Comparison of ENCODE assay signal across 8 cellular contexts in the genomic region with DNA sequence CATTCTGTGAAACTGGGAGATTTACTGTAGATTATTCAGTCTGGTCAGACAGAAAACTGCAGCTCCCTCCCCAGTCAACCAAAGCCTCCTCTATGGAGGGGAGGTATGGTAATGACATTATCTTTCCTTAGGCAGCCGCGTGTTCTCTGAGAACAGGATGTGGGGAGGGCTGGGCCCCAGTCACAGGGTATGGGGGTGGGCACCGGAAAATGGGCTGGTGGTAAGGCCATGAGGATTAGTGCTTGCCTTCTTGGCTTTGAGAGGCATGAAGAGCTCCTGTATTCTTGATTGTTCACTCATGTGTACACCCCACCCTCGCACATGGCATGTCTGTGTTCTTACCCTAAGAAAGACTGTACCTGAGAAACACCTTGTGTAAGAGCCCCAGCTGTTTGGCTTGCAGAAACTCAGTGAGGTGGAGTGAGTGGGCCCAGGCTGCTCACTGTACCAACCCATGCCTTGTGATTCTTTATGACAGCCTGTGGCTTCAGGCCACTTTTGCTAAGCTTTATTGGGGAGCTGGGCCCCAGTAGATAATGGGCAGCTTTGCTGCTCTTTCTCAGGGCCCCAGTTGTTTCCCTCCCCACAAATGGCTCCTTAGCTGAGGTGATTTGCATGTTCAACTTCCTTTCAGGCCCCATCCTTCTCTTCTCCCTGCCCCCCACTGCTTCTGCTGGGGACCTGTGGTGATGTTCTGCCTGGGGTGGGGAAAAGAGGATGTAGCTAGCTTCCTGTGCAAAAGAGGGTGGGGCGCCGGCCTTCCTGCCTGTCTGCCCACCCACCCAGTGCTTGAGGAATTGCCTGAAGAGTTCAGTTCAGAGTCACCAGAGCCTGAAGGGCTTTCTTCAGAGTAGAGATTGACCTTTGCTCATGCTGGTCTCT. TPM values are rescaled to one million over a fixed set of nuclear protein-coding genes. Genes with fewer than 3 reads are reported as not detected.
DNase-seq lines count a peak whose midpoint lies in the region; ATAC-seq, FAIRE-seq and TF ChIP-seq lines count a peak whose summit lies in the region.

No MANE protein-coding gene starts in this region.

- H3K27me3 Mint-ChIP-seq in type B pancreatic cell: no peaks in the 10 kb centered on the region

- no peak overlapping the region for H3K4me3 Mint-ChIP-seq in type B pancreatic cell

- H3K27me3 ChIP-seq in right atrium auricular region: no peaks in the 10 kb centered on the region

- peaks cover 0 to 82% of the 10 kb centered on the region in 2 donors for H3K4me1 ChIP-seq in right atrium auricular region

- no peaks in the 10 kb centered on the region for H3K9me3 Mint-ChIP-seq in type B pancreatic cell

- H3K27ac Mint-ChIP-seq in type B pancreatic cell: no peak overlapping the region

- no peaks in the 10 kb centered on the region for H3K9me3 ChIP-seq in right atrium auricular region

- DNase-seq in GM18507 (ENCODE audit: extremely low spot score, insufficient read length, low read depth) (no peak), RCC 7860 (ENCODE audit: low spot score) (peak; percentile 51), right atrium auricular region (ENCODE audit: low spot score) (peak; percentile 71), type B pancreatic cell (ENCODE audit: extremely low spot score, unreplicated experiment) (no peak), iPS-NIHi7 (ENCODE audit: extremely low spot score) (no peak)
- peak; percentile 30 to 50 for DNase-seq in activated T-helper 1 cell treated with anti-CD3 and anti-CD28 coated beads, Interleukin-2, amount 50 U/mL, for 16 hours (ENCODE audit: low read depth in 1 of 2, low spot score in 1 of 2)
- DNase-seq in stimulated activated CD4-positive, alpha-beta T cell treated with anti-CD3 and anti-CD28 coated beads, Interleukin-4, amount 100 ng/mL, for 1 hour: peak; percentile 53

- H3K36me3 ChIP-seq in right atrium auricular region: no peaks in the 10 kb centered on the region

- H3K36me3 Mint-ChIP-seq in type B pancreatic cell: no peaks in the 10 kb centered on the region

- H3K4me3 ChIP-seq in right atrium auricular region: no peak overlapping the region

- TF ChIP-seq CTCF in right atrium auricular region (IDR thresholded peaks at IDR 0.05) (no peak), type B pancreatic cell (conservative IDR thresholded peaks at IDR 0.05) (no peak)

- H3K4me1 Mint-ChIP-seq in type B pancreatic cell (ENCODE audit: unreplicated experiment): no peaks in the 10 kb centered on the region

- ATAC-seq in HG02970 (IDR thresholded peaks at IDR 0.05; ENCODE audit: low FRiP score, unreplicated experiment): peak; percentile 56

- H3K27ac ChIP-seq in right atrium auricular region: peak overlapping the region; percentile 76 to 85

- peak; percentile 100 for FAIRE-seq in GM18507 (lab: Jason Lieb, UNC)
- FAIRE-seq in RCC 7860 (lab: Jason Lieb, UNC): peak; percentile 76

RNA-seq across cellular contexts. Expression of a gene that starts 30.7 kb away (rescaled TPM):
- 100 to 1,000 TPM; 125 to 256 TPM for total RNA-seq in right atrium auricular region
- 16.7 and 80.7 TPM in 2 replicates for total RNA-seq in type B pancreatic cell (ENCODE audit: low replicate concordance)

Comparison
In these comparisons a context has a peak if more than half of its experiments do, and no peak if none do; other contexts are left out.
1. DNase-seq: peak in RCC 7860 (single experiment), activated T-helper 1 cell treated with anti-CD3 and anti-CD28 coated beads, Interleukin-2, amount 50 U/mL, for 16 hours (2 of 2), right atrium auricular region (single experiment) and stimulated activated CD4-positive, alpha-beta T cell treated with anti-CD3 and anti-CD28 coated beads, Interleukin-4, amount 100 ng/mL, for 1 hour (single experiment); none in GM18507 (single experiment), type B pancreatic cell (single experiment) and iPS-NIHi7 (single experiment).